In the genomic region with DNA sequence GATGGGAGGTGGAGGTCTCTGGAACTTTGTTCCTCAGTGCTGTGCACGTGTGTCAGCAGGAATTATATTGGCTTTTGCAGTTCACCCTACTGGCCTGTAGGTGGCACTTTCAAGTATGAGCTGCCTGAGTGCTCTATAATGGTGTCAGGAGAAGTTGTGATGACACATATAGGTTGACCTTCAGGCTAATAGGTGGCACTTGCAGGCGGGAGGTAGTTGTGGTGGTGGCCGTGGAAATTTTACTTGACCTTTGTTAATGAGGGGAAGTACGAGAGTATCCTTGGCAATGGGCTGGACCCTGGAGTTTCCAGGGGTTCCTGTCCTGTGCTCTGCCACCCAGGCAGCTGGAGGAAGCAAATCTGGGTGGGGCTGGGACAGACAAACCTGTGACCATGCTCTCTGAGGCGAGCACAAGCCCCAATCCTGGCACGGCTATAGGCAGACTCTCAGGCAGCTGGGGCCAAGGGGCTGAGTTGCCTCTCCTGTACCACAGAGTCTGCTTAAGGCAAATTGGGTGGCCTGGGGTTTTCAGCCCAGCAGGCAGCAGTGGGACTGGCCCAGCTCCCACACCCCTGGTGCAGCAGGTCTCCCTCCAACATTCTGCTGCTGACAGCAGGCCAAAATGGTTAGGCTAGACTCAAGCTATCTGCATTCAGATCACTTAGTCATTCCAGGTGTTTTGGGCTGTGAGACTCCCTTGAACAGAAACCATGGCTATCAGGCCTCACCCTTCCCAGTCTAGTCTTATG, we compare ENCODE assay signal across 8 cellular contexts.
A peak's percentile ranks its signal among the peaks of the same experiment; 100 is the strongest.
DNase-seq lines count a peak whose midpoint lies in the region; ATAC-seq and TF ChIP-seq lines count a peak whose summit lies in the region.

No MANE protein-coding gene starts in this region.

- H3K4me1 ChIP-seq in Panc1 (ENCODE audit: control insufficient read depth, insufficient read depth, low read length) = no peaks in the 10 kb centered on the region
- H3K4me1 ChIP-seq in tibial artery = peaks cover 0 to 16% (median 0%) of the 10 kb centered on the region in 4 donors

- H3K27ac ChIP-seq in Panc1 (ENCODE audit: low read length) = no peak overlapping the region
- H3K27ac ChIP-seq in tibial artery = no peak overlapping the region

- no TSS peak for BruUV-seq in Panc1 (replicated peaks; lab: Mats Ljungman, UMichigan)

- ATAC-seq in GM19438 (IDR thresholded peaks at IDR 0.05; ENCODE audit: low read depth, unreplicated experiment) (peak; percentile 85), HG03280 (IDR thresholded peaks at IDR 0.05; ENCODE audit: unreplicated experiment) (peak; percentile 89), Panc1 (peak; percentile 78)

- H3K36me3 ChIP-seq in Panc1 (ENCODE audit: control insufficient read depth, insufficient read depth, low read length) (no peaks in the 10 kb centered on the region), tibial artery (no peaks in the 10 kb centered on the region)

- TF ChIP-seq CTCF in Panc1 (IDR thresholded peaks at IDR 0.05) = peak; percentile 86
- TF ChIP-seq CTCF in tibial artery (IDR thresholded peaks at IDR 0.05) = peak; percentile 31 to 48

- DNase-seq in EH (ENCODE audit: low read depth) = peak; percentile 43
- peak; percentile 15 for DNase-seq in Panc1 (ENCODE audit: low read depth, low spot score)
- DNase-seq in amniotic epithelial cell (ENCODE audit: low read depth) = peak; percentile 47
- peak; percentile 39 for DNase-seq in left kidney (ENCODE audit: low read depth, low spot score)
- peak in 1 of 2 donors; percentile 19 for DNase-seq in tibial artery
- DNase-seq in NCI-H2081 treated with DMSO at 0.1 percent for 48 hours (lab: John Stamatoyannopoulos, UW) = no peak

- H3K4me3 ChIP-seq in Panc1 (ENCODE audit: low read depth in 2 of 2, low read length in 2 of 2) (no peak overlapping the region), tibial artery (no peak overlapping the region)

- in situ Hi-C loops in Panc1 (cut with HindIII; ENCODE audit: low pct_unique_long_range_greater_than_20kb, low sequenced_read_pairs) = no loop called here

- H3K27me3 ChIP-seq in Panc1 (ENCODE audit: control insufficient read depth, insufficient read depth, low read length) (no peaks in the 10 kb centered on the region), tibial artery (no peaks in the 10 kb centered on the region)

- CTCF ChIA-PET in Panc1 (lab: Charles Lee) = no interaction called here

- H3K9me3 ChIP-seq in Panc1 (ENCODE audit: control insufficient read depth, insufficient read depth, low read depth, low read length) = no peaks in the 10 kb centered on the region
- no peaks in the 10 kb centered on the region for H3K9me3 ChIP-seq in tibial artery

- POLR2A ChIA-PET in Panc1 (lab: Charles Lee) = no interaction called here

- intact Hi-C loops in Panc1 (cut with micrococcal nuclease; ENCODE audit: unreplicated experiment) = no loop called here
- intact Hi-C loops in tibial artery (cut with DNase I; ENCODE audit: low total_unique reads) = no loop called here
